ENCODE assay signal across 2 cellular contexts in the genomic region with DNA sequence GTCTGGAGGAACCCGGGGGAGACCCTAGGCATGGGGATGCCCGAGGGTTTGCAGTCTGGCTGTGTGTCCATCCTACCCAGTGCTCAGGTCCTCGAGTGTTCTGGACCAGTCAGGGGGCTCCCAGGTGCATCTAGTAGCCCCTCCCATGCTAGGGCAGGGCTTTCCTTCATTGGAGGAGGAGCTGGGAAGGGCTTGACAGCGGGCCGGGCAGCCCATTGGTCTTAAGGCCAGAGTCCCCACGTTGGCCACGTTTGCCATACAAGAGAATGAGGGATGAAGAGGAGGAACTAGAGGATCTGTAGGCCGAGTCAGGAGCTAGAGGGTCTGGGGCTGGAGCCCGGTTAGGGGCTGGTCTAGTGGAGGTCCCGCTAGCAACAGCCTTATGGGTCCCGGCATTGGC.
TF ChIP-seq lines count a peak whose summit lies in the region.

No MANE protein-coding gene starts in this region.

TF ChIP-seq in HEK293, 187 proteins besides CTCF, POLR2A, EP300 and RAD21:
- 0 out of 2 replicates have a peak, but pooled peaks have one; percentile 6 for TF ChIP-seq SP2 (tag by site-specific recombination; IDR thresholded peaks at IDR 0.05)
- TF ChIP-seq, protein P1, sequence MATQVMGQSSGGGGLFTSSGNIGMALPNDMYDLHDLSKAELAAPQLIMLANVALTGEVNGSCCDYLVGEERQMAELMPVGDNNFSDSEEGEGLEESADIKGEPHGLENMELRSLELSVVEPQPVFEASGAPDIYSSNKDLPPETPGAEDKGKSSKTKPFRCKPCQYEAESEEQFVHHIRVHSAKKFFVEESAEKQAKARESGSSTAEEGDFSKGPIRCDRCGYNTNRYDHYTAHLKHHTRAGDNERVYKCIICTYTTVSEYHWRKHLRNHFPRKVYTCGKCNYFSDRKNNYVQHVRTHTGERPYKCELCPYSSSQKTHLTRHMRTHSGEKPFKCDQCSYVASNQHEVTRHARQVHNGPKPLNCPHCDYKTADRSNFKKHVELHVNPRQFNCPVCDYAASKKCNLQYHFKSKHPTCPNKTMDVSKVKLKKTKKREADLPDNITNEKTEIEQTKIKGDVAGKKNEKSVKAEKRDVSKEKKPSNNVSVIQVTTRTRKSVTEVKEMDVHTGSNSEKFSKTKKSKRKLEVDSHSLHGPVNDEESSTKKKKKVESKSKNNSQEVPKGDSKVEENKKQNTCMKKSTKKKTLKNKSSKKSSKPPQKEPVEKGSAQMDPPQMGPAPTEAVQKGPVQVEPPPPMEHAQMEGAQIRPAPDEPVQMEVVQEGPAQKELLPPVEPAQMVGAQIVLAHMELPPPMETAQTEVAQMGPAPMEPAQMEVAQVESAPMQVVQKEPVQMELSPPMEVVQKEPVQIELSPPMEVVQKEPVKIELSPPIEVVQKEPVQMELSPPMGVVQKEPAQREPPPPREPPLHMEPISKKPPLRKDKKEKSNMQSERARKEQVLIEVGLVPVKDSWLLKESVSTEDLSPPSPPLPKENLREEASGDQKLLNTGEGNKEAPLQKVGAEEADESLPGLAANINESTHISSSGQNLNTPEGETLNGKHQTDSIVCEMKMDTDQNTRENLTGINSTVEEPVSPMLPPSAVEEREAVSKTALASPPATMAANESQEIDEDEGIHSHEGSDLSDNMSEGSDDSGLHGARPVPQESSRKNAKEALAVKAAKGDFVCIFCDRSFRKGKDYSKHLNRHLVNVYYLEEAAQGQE (tag by site-specific recombination; IDR thresholded peaks at IDR 0.05), result no peak

TF ChIP-seq in H1, 55 proteins besides CTCF, POLR2A, EP300 and RAD21:
- TF ChIP-seq SP1 (IDR thresholded peaks at IDR 0.05; ENCODE audit: low read depth, low read length) (no peak), USF2 (IDR thresholded peaks at IDR 0.05; ENCODE audit: low read length) (no peak), EZH2 (IDR thresholded peaks at IDR 0.05; ENCODE audit: low read depth, low read length, severe bottlenecking) (no peak), HDAC6 (IDR thresholded peaks at IDR 0.05; ENCODE audit: low read depth, low read length) (no peak), FOSL1 (IDR thresholded peaks at IDR 0.05; ENCODE audit: insufficient read depth, low read depth, low read length) (no peak)
